Comparison of ENCODE assay signal across 12 cellular contexts in genomic region chr6:96789871-96790270, GRCh38. TPM values are rescaled to one million over a fixed set of nuclear protein-coding genes. Genes with fewer than 3 reads are reported as not detected.
A peak's percentile ranks its signal among the peaks of the same experiment; 100 is the strongest.
DNase-seq lines count a peak whose midpoint lies in the region; ATAC-seq and TF ChIP-seq lines count a peak whose summit lies in the region.
"Had no signal": no experiment of that assay in that cellular context is flagged by ENCODE, and none has a peak within 500 bp of the region (broad histone marks: within the 10 kb centered on the region; RNA-seq: fewer than 3 reads in every experiment).

No MANE protein-coding gene starts in this region.

- no peaks in the 10 kb centered on the region for H3K27me3 Mint-ChIP-seq in activated CD4-positive, alpha-beta T cell treated with anti-CD3 and anti-CD28 coated beads for 36 hours
- H3K27me3 Mint-ChIP-seq in activated CD4-positive, alpha-beta T cell treated with anti-CD3 and anti-CD28 coated beads, Interleukin-2, amount 10 ng/mL, durations not matched to agents 7 days and 5 days: no peaks in the 10 kb centered on the region

- no peak overlapping the region for H3K27ac Mint-ChIP-seq in activated CD4-positive, alpha-beta T cell treated with anti-CD3 and anti-CD28 coated beads for 36 hours
- H3K27ac Mint-ChIP-seq in activated CD4-positive, alpha-beta T cell treated with anti-CD3 and anti-CD28 coated beads, Interleukin-2, amount 10 ng/mL, durations not matched to agents 7 days and 5 days: no peak overlapping the region
- H3K27ac Mint-ChIP-seq: CD4-positive, CD25-positive, alpha-beta regulatory T cell; HFFc6 had no signal

- H3K4me3 ChIP-seq in epithelial cell of esophagus (ENCODE audit: low read length): no peak overlapping the region
- H3K4me3 ChIP-seq: HAP-1 had no signal

- ATAC-seq in activated CD4-positive, alpha-beta T cell treated with anti-CD3 and anti-CD28 coated beads for 36 hours: peak; percentile 51

- no peaks in the 10 kb centered on the region for H3K4me1 Mint-ChIP-seq in activated CD4-positive, alpha-beta T cell treated with anti-CD3 and anti-CD28 coated beads for 36 hours
- H3K4me1 Mint-ChIP-seq in activated CD4-positive, alpha-beta T cell treated with anti-CD3 and anti-CD28 coated beads, Interleukin-2, amount 10 ng/mL, durations not matched to agents 7 days and 5 days: no peaks in the 10 kb centered on the region
- H3K4me1 Mint-ChIP-seq: CD4-positive, CD25-positive, alpha-beta regulatory T cell had no signal

- H3K9me3 Mint-ChIP-seq in activated CD4-positive, alpha-beta T cell treated with anti-CD3 and anti-CD28 coated beads for 36 hours (ENCODE audit: low read depth): no peaks in the 10 kb centered on the region
- no peaks in the 10 kb centered on the region for H3K9me3 Mint-ChIP-seq in activated CD4-positive, alpha-beta T cell treated with anti-CD3 and anti-CD28 coated beads, Interleukin-2, amount 10 ng/mL, durations not matched to agents 7 days and 5 days
- H3K9me3 Mint-ChIP-seq: CD4-positive, CD25-positive, alpha-beta regulatory T cell; HFFc6 had no signal

- POLR2A ChIA-PET in activated CD4-positive, alpha-beta T cell treated with anti-CD3 and anti-CD28 coated beads for 36 hours (lab: Charles Lee): no interaction called here
- POLR2A ChIA-PET in activated CD4-positive, alpha-beta T cell treated with anti-CD3 and anti-CD28 coated beads, Interleukin-2, amount 10 ng/mL, durations not matched to agents 7 days and 5 days (lab: Charles Lee): no interaction called here

- DNase-seq in activated CD4-positive, alpha-beta T cell treated with anti-CD3 and anti-CD28 coated beads for 36 hours: no peak
- no peak for DNase-seq in activated CD4-positive, alpha-beta T cell treated with anti-CD3 and anti-CD28 coated beads, Interleukin-2, amount 10 ng/mL, durations not matched to agents 7 days and 5 days
- DNase-seq in RKO (ENCODE audit: low spot score): peak; percentile 8
- DNase-seq in epithelial cell of esophagus (ENCODE audit: low read depth): peak; percentile 51
- DNase-seq in nucleus accumbens (lab: John Stamatoyannopoulos, UW): no peak
- DNase-seq in dedifferentiated amniotic fluid mesenchymal stem cell (ENCODE audit: extremely low spot score): no peak
- DNase-seq in dermis blood vessel endothelial cell: no peak
- DNase-seq: CD4-positive, CD25-positive, alpha-beta regulatory T cell; DMS53; GF-D8; HFFc6 had no signal

- H3K36me3 Mint-ChIP-seq in activated CD4-positive, alpha-beta T cell treated with anti-CD3 and anti-CD28 coated beads for 36 hours (ENCODE audit: low read depth): no peaks in the 10 kb centered on the region
- H3K36me3 Mint-ChIP-seq in activated CD4-positive, alpha-beta T cell treated with anti-CD3 and anti-CD28 coated beads, Interleukin-2, amount 10 ng/mL, durations not matched to agents 7 days and 5 days (ENCODE audit: low read depth): no peaks in the 10 kb centered on the region
- H3K36me3 Mint-ChIP-seq: CD4-positive, CD25-positive, alpha-beta regulatory T cell had no signal

- no peak for TF ChIP-seq CTCF in epithelial cell of esophagus (IDR thresholded peaks at IDR 0.05; ENCODE audit: insufficient read depth, low read depth, low read length, missing control alignments)

- intact Hi-C loops in activated CD4-positive, alpha-beta T cell treated with anti-CD3 and anti-CD28 coated beads for 36 hours (cut with DNase I, micrococcal nuclease): no loop called here

- CTCF ChIA-PET in activated CD4-positive, alpha-beta T cell treated with anti-CD3 and anti-CD28 coated beads for 36 hours (lab: Charles Lee): interaction anchor here (1.1 kb wide), 1 partner anchor 23 kb away, joined by 3 read pairs; no protein-coding TSS in a partner anchor
- CTCF ChIA-PET in activated CD4-positive, alpha-beta T cell treated with anti-CD3 and anti-CD28 coated beads, Interleukin-2, amount 10 ng/mL, durations not matched to agents 7 days and 5 days (lab: Charles Lee): no interaction called here

- no peak overlapping the region for H3K4me3 Mint-ChIP-seq in activated CD4-positive, alpha-beta T cell treated with anti-CD3 and anti-CD28 coated beads for 36 hours
- no peak overlapping the region for H3K4me3 Mint-ChIP-seq in activated CD4-positive, alpha-beta T cell treated with anti-CD3 and anti-CD28 coated beads, Interleukin-2, amount 10 ng/mL, durations not matched to agents 7 days and 5 days
- H3K4me3 Mint-ChIP-seq: CD4-positive, CD25-positive, alpha-beta regulatory T cell; HFFc6 had no signal

RNA-seq across cellular contexts. Expression of gene GPR63, which starts 47.4 kb away (rescaled TPM):
- 1 to 10 TPM; 1.2 to 1.3 TPM for total RNA-seq in activated CD4-positive, alpha-beta T cell treated with anti-CD3 and anti-CD28 coated beads for 36 hours
- 1 to 10 TPM; 2.8 to 2.9 TPM for total RNA-seq in activated CD4-positive, alpha-beta T cell treated with anti-CD3 and anti-CD28 coated beads, Interleukin-2, amount 10 ng/mL, durations not matched to agents 7 days and 5 days
- total RNA-seq in dermis blood vessel endothelial cell: under 0.01 and 0.09 TPM in 2 replicates

Comparison
In these comparisons a context has a peak if more than half of its experiments do, and no peak if none do; other contexts are left out.
1. DNase-seq: peak in RKO (single experiment) and epithelial cell of esophagus (single experiment); none in activated CD4-positive, alpha-beta T cell treated with anti-CD3 and anti-CD28 coated beads for 36 hours (single experiment), activated CD4-positive, alpha-beta T cell treated with anti-CD3 and anti-CD28 coated beads, Interleukin-2, amount 10 ng/mL, durations not matched to agents 7 days and 5 days (single experiment), nucleus accumbens (0 of 56), dedifferentiated amniotic fluid mesenchymal stem cell (single experiment) and dermis blood vessel endothelial cell (single experiment).